27 cellular contexts compared by ENCODE assay signal in genomic region chr2:142483653-142484052, GRCh38.
"Had no signal": no experiment of that assay in that cellular context is flagged by ENCODE, and none has a peak within 500 bp of the region (broad histone marks: within the 10 kb centered on the region; RNA-seq: fewer than 3 reads in every experiment).

No MANE protein-coding gene starts in this region.

- H3K4me1 ChIP-seq: colonic mucosa, esophagus muscularis mucosa, esophagus squamous epithelium, foreskin keratinocyte, gastrocnemius medialis, gastroesophageal sphincter, heart left ventricle had no signal

- H3K27me3 ChIP-seq: colonic mucosa, dorsolateral prefrontal cortex, esophagus squamous epithelium, foreskin keratinocyte, gastrocnemius medialis, gastroesophageal sphincter, heart left ventricle had no signal

- H3K9me3 ChIP-seq: colonic mucosa, gastrocnemius medialis had no signal

- ATAC-seq: effector memory CD8-positive, alpha-beta T cell; esophagus mucosa; foreskin keratinocyte; gastrocnemius medialis; gastroesophageal sphincter; heart left ventricle had no signal

- FAIRE-seq: colon, endometrium, endothelial cell of umbilical vein, frontal cortex had no signal

- DNase-seq: colonic mucosa; cortex of kidney; dermis blood vessel endothelial cell; dorsolateral prefrontal cortex; effector CD4-positive, alpha-beta T cell; effector CD8-positive, alpha-beta T cell; effector memory CD4-positive, alpha-beta T cell; effector memory CD8-positive, alpha-beta T cell; endodermal cell; erythroblast; esophagus squamous epithelium; foreskin fibroblast; foreskin keratinocyte; foreskin melanocyte; gastrocnemius medialis; glutamatergic neuron; head of caudate nucleus; heart left ventricle had no signal

- H3K27ac ChIP-seq: colonic mucosa, coronary artery, dorsolateral prefrontal cortex, epithelial cell of prostate, esophagus muscularis mucosa, esophagus squamous epithelium, foreskin keratinocyte, gastrocnemius medialis, gastroesophageal sphincter, heart left ventricle had no signal

- H3K4me3 ChIP-seq: colonic mucosa, coronary artery, dorsolateral prefrontal cortex, esophagus muscularis mucosa, esophagus squamous epithelium, gastrocnemius medialis, gastroesophageal sphincter, heart left ventricle had no signal

- H3K36me3 ChIP-seq: colonic mucosa, esophagus muscularis mucosa, esophagus squamous epithelium, gastrocnemius medialis, gastroesophageal sphincter, heart left ventricle had no signal
